In genomic region chr10:63806330-63806729, GRCh38 we compare ENCODE assay signal across 34 cellular contexts.
"Had no signal": no experiment of that assay in that cellular context is flagged by ENCODE, and none has a peak within 500 bp of the region (broad histone marks: within the 10 kb centered on the region; RNA-seq: fewer than 3 reads in every experiment).

No MANE protein-coding gene starts in this region.

- H3K27me3 ChIP-seq: adrenal gland, ascending aorta, body of pancreas, brain microvascular endothelial cell, breast epithelium, cardiac muscle cell had no signal

- FAIRE-seq: astrocyte, bronchial epithelial cell had no signal

- H3K4me3 ChIP-seq: adrenal gland, ascending aorta, body of pancreas, breast epithelium, cardiac muscle cell had no signal

- H3K27ac ChIP-seq: adrenal gland, ascending aorta, body of pancreas, brain microvascular endothelial cell, breast epithelium, cardiac muscle cell had no signal

- ATAC-seq: activated naive CD4-positive, alpha-beta T cell treated with anti-CD3 and anti-CD28 coated beads, Interleukin-2, amount 50 U/mL, for 72 hours; activated naive CD8-positive, alpha-beta T cell treated with anti-CD3 and anti-CD28 coated beads, Interleukin-2, amount 50 U/mL, for 24 hours; activated T-cell treated with anti-CD3 and anti-CD28 coated beads, Interleukin-2, amount 50 U/mL, for 4 hours; activated T-cell treated with anti-CD3 and anti-CD28 coated beads, Interleukin-2, amount 50 U/mL, for 72 hours; activated T-helper 17 cell treated with anti-CD3 and anti-CD28 coated beads, Interleukin-2, amount 50 U/mL, for 72 hours; body of pancreas had no signal

- H3K9me3 ChIP-seq: adrenal gland, body of pancreas, breast epithelium had no signal

- H3K36me3 ChIP-seq: adrenal gland, ascending aorta, brain microvascular endothelial cell, breast epithelium, cardiac muscle cell had no signal

- DNase-seq: activated effector memory CD4-positive, alpha-beta T cell treated with anti-CD3 and anti-CD28 coated beads, Interleukin-2, amount 50 U/mL, for 16 hours; activated effector memory CD4-positive, alpha-beta T cell treated with Interleukin-2 at 50 U/mL for 16 hours; activated gamma-delta T cell; activated gamma-delta T cell treated with Interleukin-2 at 50 U/mL for 16 hours; activated naive CD4-positive, alpha-beta T cell; activated naive CD4-positive, alpha-beta T cell treated with anti-CD3 and anti-CD28 coated beads for 36 hours; activated naive CD4-positive, alpha-beta T cell treated with anti-CD3 and anti-CD28 coated beads, Interleukin-2, amount 10 ng/mL, durations not matched to agents 7 days and 5 days; activated naive CD4-positive, alpha-beta T cell treated with anti-CD3 and anti-CD28 coated beads, Interleukin-2, amount 50 U/mL, for 16 hours; activated naive CD4-positive, alpha-beta T cell treated with Interleukin-2 at 50 U/mL for 16 hours; activated naive CD8-positive, alpha-beta T cell treated with anti-CD3 and anti-CD28 coated beads for 36 hours; activated naive CD8-positive, alpha-beta T cell treated with anti-CD3 and anti-CD28 coated beads, Interleukin-2, amount 10 ng/mL, durations not matched to agents 7 days and 5 days; activated naive CD8-positive, alpha-beta T cell treated with anti-CD3 and anti-CD28 coated beads, Interleukin-2, amount 50 U/mL, for 24 hours; activated T-cell treated with anti-CD3 and anti-CD28 coated beads, Interleukin-2, amount 50 U/mL, for 1 hour; activated T-cell treated with anti-CD3 and anti-CD28 coated beads, Interleukin-2, amount 50 U/mL, for 24 hours; activated T-cell treated with anti-CD3 and anti-CD28 coated beads, Interleukin-2, amount 50 U/mL, for 4 hours; activated T-cell treated with anti-CD3 and anti-CD28 coated beads, Interleukin-2, amount 50 U/mL, for 48 hours; activated T-cell treated with anti-CD3 and anti-CD28 coated beads, Interleukin-2, amount 50 U/mL, for 72 hours; adrenal gland; amniotic stem cell; amygdala; anterior cingulate cortex; aorta; body of pancreas; brain microvascular endothelial cell; caudate nucleus; central memory CD4-positive, alpha-beta T cell; cerebellar nuclear complex had no signal

- H3K4me1 ChIP-seq: adrenal gland, body of pancreas, breast epithelium had no signal
